ENCODE assay signal across 23 cellular contexts in the genomic region with DNA sequence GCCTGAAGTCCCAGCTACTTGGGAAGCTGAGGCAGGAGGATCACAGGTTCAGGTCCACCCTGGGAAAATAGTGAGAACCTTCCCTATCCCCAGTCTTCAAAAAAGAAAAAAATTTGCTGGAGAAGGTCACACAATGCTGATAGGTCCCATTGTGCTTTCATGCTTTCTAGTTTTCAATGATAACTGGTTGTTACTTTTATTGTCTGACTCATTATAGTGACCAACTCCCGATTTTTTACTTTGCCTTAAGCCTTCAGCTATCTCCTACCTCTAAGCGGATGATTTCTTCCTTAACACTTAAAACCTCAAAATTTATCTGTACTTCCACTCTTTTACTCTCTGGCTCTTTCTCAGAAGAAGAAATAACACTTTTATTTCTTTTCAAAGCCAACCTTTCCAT. TPM values are rescaled to one million over a fixed set of nuclear protein-coding genes. Genes with fewer than 3 reads are reported as not detected.
DNase-seq lines count a peak whose midpoint lies in the region; ATAC-seq and TF ChIP-seq lines count a peak whose summit lies in the region.
"Had no signal": no experiment of that assay in that cellular context is flagged by ENCODE, and none has a peak within 500 bp of the region (broad histone marks: within the 10 kb centered on the region; RNA-seq: fewer than 3 reads in every experiment).

No MANE protein-coding gene starts in this region.

- peaks cover 24% of the 10 kb centered on the region for H3K36me3 ChIP-seq in PC-3 (ENCODE audit: low read depth, low read length)
- H3K36me3 ChIP-seq in effector memory CD4-positive, alpha-beta T cell (ENCODE audit: control insufficient read depth, insufficient read depth, low read length) = peaks cover 6% of the 10 kb centered on the region

- no peaks in the 10 kb centered on the region for H3K9me2 ChIP-seq in PC-3 (replicated peaks; ENCODE audit: low read length)

- peaks cover 30% of the 10 kb centered on the region for H3K4me1 ChIP-seq in PC-3 (ENCODE audit: insufficient read depth, low read length)
- no peaks in the 10 kb centered on the region for H3K4me1 ChIP-seq in effector memory CD4-positive, alpha-beta T cell (ENCODE audit: control insufficient read depth, insufficient read depth, low read length, poor library complexity, severe bottlenecking)
- H3K4me1 ChIP-seq: BE2C; BLaER1 treated with 17β-estradiol and CSF1 and Interleukin-3, amounts not matched to agents 10 nM and 100 nM had no signal

- no peak overlapping the region for H3K4me3 Mint-ChIP-seq in activated naive CD8-positive, alpha-beta T cell treated with anti-CD3 and anti-CD28 coated beads, Interleukin-2, amount 10 ng/mL, durations not matched to agents 7 days and 5 days
- no peak overlapping the region for H3K4me3 Mint-ChIP-seq in activated naive CD8-positive, alpha-beta T cell treated with anti-CD3 and anti-CD28 coated beads, Interleukin-2, amount 50 U/mL, for 24 hours
- no peak overlapping the region for H3K4me3 Mint-ChIP-seq in stimulated activated effector memory CD8-positive, alpha-beta T cell treated with anti-CD3 and anti-CD28 coated beads, Interleukin-12 subunit alpha, Interleukin-12 subunit beta, amount 100 ng/mL, for 72 hours
- H3K4me3 Mint-ChIP-seq: CD14-positive monocyte; CD4-positive, alpha-beta T cell; CD8-positive, alpha-beta memory T cell had no signal

- DNase-seq in activated naive CD8-positive, alpha-beta T cell treated with anti-CD3 and anti-CD28 coated beads, Interleukin-2, amount 10 ng/mL, durations not matched to agents 7 days and 5 days = no peak
- DNase-seq in activated naive CD8-positive, alpha-beta T cell treated with anti-CD3 and anti-CD28 coated beads, Interleukin-2, amount 50 U/mL, for 24 hours = no peak
- DNase-seq in PC-3 = peak; percentile 56
- DNase-seq in stimulated activated effector memory CD8-positive, alpha-beta T cell treated with anti-CD3 and anti-CD28 coated beads, Interleukin-12 subunit alpha, Interleukin-12 subunit beta, amount 100 ng/mL, for 72 hours (ENCODE audit: low spot score in 2 of 2) = no peak
- no peak for DNase-seq in effector memory CD4-positive, alpha-beta T cell
- DNase-seq in activated effector memory CD4-positive, alpha-beta T cell treated with Interleukin-2 at 50 U/mL for 16 hours = no peak
- DNase-seq: 8988T; ACHN; AML-193; BE2C; CD4-positive, alpha-beta T cell; CD8-positive, alpha-beta memory T cell; DMS 273 treated with DMSO at 0.1 percent for 48 hours; DMS79; EL; GDM1; GM23248; HCEC 1CT had no signal

- H3K4me1 Mint-ChIP-seq in activated naive CD8-positive, alpha-beta T cell treated with anti-CD3 and anti-CD28 coated beads, Interleukin-2, amount 10 ng/mL, durations not matched to agents 7 days and 5 days = peaks cover 1% of the 10 kb centered on the region
- no peaks in the 10 kb centered on the region for H3K4me1 Mint-ChIP-seq in activated naive CD8-positive, alpha-beta T cell treated with anti-CD3 and anti-CD28 coated beads, Interleukin-2, amount 50 U/mL, for 24 hours
- no peaks in the 10 kb centered on the region for H3K4me1 Mint-ChIP-seq in stimulated activated effector memory CD8-positive, alpha-beta T cell treated with anti-CD3 and anti-CD28 coated beads, Interleukin-12 subunit alpha, Interleukin-12 subunit beta, amount 100 ng/mL, for 72 hours
- H3K4me1 Mint-ChIP-seq: CD14-positive monocyte; CD8-positive, alpha-beta memory T cell had no signal

- H3F3A ChIP-seq in PC-3 (ENCODE audit: low read length, unreplicated experiment) = peaks cover 6% of the 10 kb centered on the region

- H3K9me3 ChIP-seq in PC-3 (ENCODE audit: low read length) = no peaks in the 10 kb centered on the region
- H3K9me3 ChIP-seq in effector memory CD4-positive, alpha-beta T cell (ENCODE audit: control insufficient read depth, low read length) = no peaks in the 10 kb centered on the region
- H3K9me3 ChIP-seq: A549; BE2C; BLaER1 treated with 17β-estradiol and CSF1 and Interleukin-3, amounts not matched to agents 10 nM and 100 nM had no signal

- no peaks in the 10 kb centered on the region for H3K9me3 Mint-ChIP-seq in activated naive CD8-positive, alpha-beta T cell treated with anti-CD3 and anti-CD28 coated beads, Interleukin-2, amount 10 ng/mL, durations not matched to agents 7 days and 5 days
- H3K9me3 Mint-ChIP-seq in activated naive CD8-positive, alpha-beta T cell treated with anti-CD3 and anti-CD28 coated beads, Interleukin-2, amount 50 U/mL, for 24 hours = no peaks in the 10 kb centered on the region
- H3K9me3 Mint-ChIP-seq in stimulated activated effector memory CD8-positive, alpha-beta T cell treated with anti-CD3 and anti-CD28 coated beads, Interleukin-12 subunit alpha, Interleukin-12 subunit beta, amount 100 ng/mL, for 72 hours = no peaks in the 10 kb centered on the region
- H3K9me3 Mint-ChIP-seq: CD4-positive, alpha-beta T cell; CD8-positive, alpha-beta memory T cell had no signal

- no TSS peak for BruUV-seq in PC-3 (replicated peaks; lab: Mats Ljungman, UMichigan)

- peaks cover 28% of the 10 kb centered on the region for H3K36me3 Mint-ChIP-seq in activated naive CD8-positive, alpha-beta T cell treated with anti-CD3 and anti-CD28 coated beads, Interleukin-2, amount 10 ng/mL, durations not matched to agents 7 days and 5 days
- peaks cover 37% of the 10 kb centered on the region for H3K36me3 Mint-ChIP-seq in activated naive CD8-positive, alpha-beta T cell treated with anti-CD3 and anti-CD28 coated beads, Interleukin-2, amount 50 U/mL, for 24 hours (ENCODE audit: low read depth)
- peaks cover 77% of the 10 kb centered on the region for H3K36me3 Mint-ChIP-seq in stimulated activated effector memory CD8-positive, alpha-beta T cell treated with anti-CD3 and anti-CD28 coated beads, Interleukin-12 subunit alpha, Interleukin-12 subunit beta, amount 100 ng/mL, for 72 hours

- ATAC-seq in activated naive CD8-positive, alpha-beta T cell treated with anti-CD3 and anti-CD28 coated beads, Interleukin-2, amount 10 ng/mL, durations not matched to agents 7 days and 5 days (ENCODE audit: low read depth) = no peak
- no peak for ATAC-seq in activated naive CD8-positive, alpha-beta T cell treated with anti-CD3 and anti-CD28 coated beads, Interleukin-2, amount 50 U/mL, for 24 hours
- ATAC-seq in PC-3 = peak; percentile 60
- no peak for ATAC-seq in stimulated activated effector memory CD8-positive, alpha-beta T cell treated with anti-CD3 and anti-CD28 coated beads, Interleukin-12 subunit alpha, Interleukin-12 subunit beta, amount 100 ng/mL, for 72 hours
- ATAC-seq: A549, GM12878 had no signal

- H2AFZ ChIP-seq in PC-3 (ENCODE audit: low read length) = no peak overlapping the region
- H2AFZ ChIP-seq: GM23248 had no signal

- intact Hi-C loops in PC-3 (cut with micrococcal nuclease) = no loop called here

- H3K4me3 ChIP-seq in PC-3 (ENCODE audit: low read length) = no peak overlapping the region
- H3K4me3 ChIP-seq in effector memory CD4-positive, alpha-beta T cell (ENCODE audit: insufficient read depth, low read depth, low read length, poor library complexity, severe bottlenecking) = no peak overlapping the region
- H3K4me3 ChIP-seq: A549; BLaER1 treated with 17β-estradiol and CSF1 and Interleukin-3, amounts not matched to agents 10 nM and 100 nM; GM12878; GM23248 had no signal

- H3K27me3 ChIP-seq in PC-3 (ENCODE audit: low read length) = no peaks in the 10 kb centered on the region
- H3K27me3 ChIP-seq in effector memory CD4-positive, alpha-beta T cell (replicated peaks; ENCODE audit: control insufficient read depth, insufficient read depth, low read length, poor library complexity, severe bottlenecking) = no peaks in the 10 kb centered on the region
- H3K27me3 ChIP-seq: BE2C; BLaER1 treated with 17β-estradiol and CSF1 and Interleukin-3, amounts not matched to agents 10 nM and 100 nM had no signal

- CTCF ChIA-PET in PC-3 (lab: Charles Lee) = no interaction called here

- no peak overlapping the region for H3K4me2 ChIP-seq in PC-3 (ENCODE audit: low read length)
- H3K4me2 ChIP-seq: A549; BLaER1 treated with 17β-estradiol and CSF1 and Interleukin-3, amounts not matched to agents 10 nM and 100 nM had no signal

- no peaks in the 10 kb centered on the region for H3K79me2 ChIP-seq in PC-3 (ENCODE audit: low read length)

- H3K9ac ChIP-seq in PC-3 (ENCODE audit: low read length) = no peak overlapping the region
- H3K9ac ChIP-seq: BLaER1 treated with 17β-estradiol and CSF1 and Interleukin-3, amounts not matched to agents 10 nM and 100 nM; GM23248 had no signal

- H3K27ac ChIP-seq in PC-3 (ENCODE audit: low read length) = peak overlapping the region; percentile 0; the same call in 1 of the 2 replicates
- no peak overlapping the region for H3K27ac ChIP-seq in effector memory CD4-positive, alpha-beta T cell (ENCODE audit: insufficient read depth, low read length, poor library complexity, severe bottlenecking)
- H3K27ac ChIP-seq: A549; BLaER1 treated with 17β-estradiol and CSF1 and Interleukin-3, amounts not matched to agents 10 nM and 100 nM; GM23248 had no signal

- H3K27me3 Mint-ChIP-seq in activated naive CD8-positive, alpha-beta T cell treated with anti-CD3 and anti-CD28 coated beads, Interleukin-2, amount 10 ng/mL, durations not matched to agents 7 days and 5 days = no peaks in the 10 kb centered on the region
- no peaks in the 10 kb centered on the region for H3K27me3 Mint-ChIP-seq in activated naive CD8-positive, alpha-beta T cell treated with anti-CD3 and anti-CD28 coated beads, Interleukin-2, amount 50 U/mL, for 24 hours
- H3K27me3 Mint-ChIP-seq: CD4-positive, alpha-beta T cell; CD8-positive, alpha-beta memory T cell had no signal

- TF ChIP-seq CTCF in PC-3 (conservative IDR thresholded peaks at IDR 0.05; ENCODE audit: low read depth, low read length) = no peak

- H3K27ac Mint-ChIP-seq in activated naive CD8-positive, alpha-beta T cell treated with anti-CD3 and anti-CD28 coated beads, Interleukin-2, amount 10 ng/mL, durations not matched to agents 7 days and 5 days = peak overlapping the region; percentile 50
- H3K27ac Mint-ChIP-seq in activated naive CD8-positive, alpha-beta T cell treated with anti-CD3 and anti-CD28 coated beads, Interleukin-2, amount 50 U/mL, for 24 hours = no peak overlapping the region
- peak overlapping the region; percentile 7 for H3K27ac Mint-ChIP-seq in stimulated activated effector memory CD8-positive, alpha-beta T cell treated with anti-CD3 and anti-CD28 coated beads, Interleukin-12 subunit alpha, Interleukin-12 subunit beta, amount 100 ng/mL, for 72 hours
- H3K27ac Mint-ChIP-seq: CD4-positive, alpha-beta T cell had no signal

- no peaks in the 10 kb centered on the region for H4K20me1 ChIP-seq in PC-3 (ENCODE audit: low read length)

- POLR2A ChIA-PET in activated naive CD8-positive, alpha-beta T cell treated with anti-CD3 and anti-CD28 coated beads, Interleukin-2, amount 10 ng/mL, durations not matched to agents 7 days and 5 days (lab: Charles Lee) = no interaction called here
- POLR2A ChIA-PET in PC-3 (lab: Charles Lee; ENCODE audit: unreplicated experiment) = interaction anchor here (0.5 to 0.6 kb wide), 3 partner anchors 60 to 349 kb away, joined by 3 to 24 read pairs (median 3); no protein-coding TSS in a partner anchor

RNA-seq across cellular contexts. Expression of a gene that starts 17.3 kb away (rescaled TPM):
- total RNA-seq in activated naive CD8-positive, alpha-beta T cell treated with anti-CD3 and anti-CD28 coated beads, Interleukin-2, amount 10 ng/mL, durations not matched to agents 7 days and 5 days = 10 to 100 TPM; 43.9 to 46.8 TPM
- 69.2 and 70.7 TPM in 2 replicates for total RNA-seq in PC-3 (2014; rRNA removed)

RNA-seq across cellular contexts. Expression of a gene that starts 51.1 kb away (rescaled TPM):
- total RNA-seq in activated naive CD8-positive, alpha-beta T cell treated with anti-CD3 and anti-CD28 coated beads, Interleukin-2, amount 10 ng/mL, durations not matched to agents 7 days and 5 days = not detected
- total RNA-seq in PC-3 (2014; rRNA removed) = 223 and 235 TPM in 2 replicates
- total RNA-seq: CD4-positive, alpha-beta T cell; H4 had no signal

Comparison
In these comparisons a context has a peak if more than half of its experiments do, and no peak if none do; other contexts are left out.
1. RNA of a gene that starts 51.1 kb away (total RNA-seq): 223 to 235 TPM in PC-3; not detected in activated naive CD8-positive, alpha-beta T cell treated with anti-CD3 and anti-CD28 coated beads, Interleukin-2, amount 10 ng/mL, durations not matched to agents 7 days and 5 days; every median in the first group is over 100 times any median in the second.